ENCODE assay signal across 8 cellular contexts in genomic region chr12:64221656-64222010, GRCh38. TPM values are rescaled to one million over a fixed set of nuclear protein-coding genes. Genes with fewer than 3 reads are reported as not detected.
DNase-seq lines count a peak whose midpoint lies in the region; TF ChIP-seq lines count a peak whose summit lies in the region.

No MANE protein-coding gene starts in this region.

- TF ChIP-seq CTCF in RWPE1 (conservative IDR thresholded peaks at IDR 0.05; ENCODE audit: low read depth) (no peak), right atrium auricular region (IDR thresholded peaks at IDR 0.05) (no peak), vagina (IDR thresholded peaks at IDR 0.05) (no peak)

- peaks cover 0 to 7% of the 10 kb centered on the region in 2 donors for H3K4me1 ChIP-seq in right atrium auricular region
- H3K4me1 ChIP-seq in vagina, result peaks cover 11% of the 10 kb centered on the region

- H3K36me3 ChIP-seq in right atrium auricular region (no peaks in the 10 kb centered on the region), vagina (no peaks in the 10 kb centered on the region)

- H3K27ac ChIP-seq in RWPE1 (peak overlapping the region; percentile 79), right atrium auricular region (peak overlapping the region; percentile 88 to 92), vagina (peak overlapping the region; percentile 88)

- no peaks in the 10 kb centered on the region for H3K27me3 ChIP-seq in right atrium auricular region
- no peaks in the 10 kb centered on the region for H3K27me3 ChIP-seq in vagina

- no peaks in the 10 kb centered on the region for H3K9me3 ChIP-seq in right atrium auricular region
- no peaks in the 10 kb centered on the region for H3K9me3 ChIP-seq in vagina

- POLR2A ChIA-PET in RWPE1 (lab: Yijun Ruan, JAX; ENCODE audit: low non-redundant PET), result interaction anchor here (0.8 to 1.4 kb wide), 2 partner anchors 15 to 377 kb away, joined by 3 to 7 read pairs; partner anchors contain the start of gene SRGAP1

- intact Hi-C loops in posterior vena cava (cut with DNase I), result no loop called here
- intact Hi-C loops in vagina (cut with DNase I), result no loop called here

- no peak for TF ChIP-seq POLR2A in vagina (IDR thresholded peaks at IDR 0.05)

- peak; percentile 92 for DNase-seq in ELR (ENCODE audit: low read depth)
- peak; percentile 79 for DNase-seq in H4 (ENCODE audit: low spot score)
- peak; percentile 81 for DNase-seq in LHCN-M2 (ENCODE audit: low read depth)
- peak; percentile 81 for DNase-seq in RWPE1 (ENCODE audit: low spot score)
- peak; percentile 53 for DNase-seq in amniotic stem cell (lab: John Stamatoyannopoulos, UW)
- DNase-seq in right atrium auricular region (ENCODE audit: low spot score), result peak; percentile 92
- DNase-seq in posterior vena cava (ENCODE audit: low spot score), result peak; percentile 95
- DNase-seq in vagina (ENCODE audit: extremely low spot score in 2 of 2), result peak in 1 of 2 donors; percentile 92

- CTCF ChIA-PET in RWPE1 (lab: Yijun Ruan, JAX), result interaction anchor here (0.6 to 2.3 kb wide), 3 partner anchors 40 to 387 kb away, joined by 3 to 6 read pairs (median 4); partner anchors contain the start of gene SRGAP1

- H3K4me3 ChIP-seq in right atrium auricular region, result peak overlapping the region; percentile 81 to 88
- H3K4me3 ChIP-seq in vagina, result peak overlapping the region; percentile 79 to 98

RNA-seq across cellular contexts. Expression of gene KICS2, which starts 0.5 kb away (rescaled TPM):
- 3.2 and 5.3 TPM in 2 replicates for total RNA-seq in H4 (2014; rRNA removed; shearing (Covaris generic))
- total RNA-seq in LHCN-M2 (2014; rRNA removed), result 6.0 and 9.4 TPM in 2 replicates
- 1.9 TPM for polyA plus RNA-seq in LHCN-M2 (2012)
- total RNA-seq in right atrium auricular region, result 1 to 10 TPM; 3.4 to 4.2 TPM
- total RNA-seq in posterior vena cava, result 1 to 10 TPM; 5.5 to 6.0 TPM
- 9.6 TPM for total RNA-seq in vagina
